Comparison of ENCODE assay signal across 8 cellular contexts in genomic region chr4:40976343-40976742, GRCh38.
A peak's percentile ranks its signal among the peaks of the same experiment; 100 is the strongest.
DNase-seq lines count a peak whose midpoint lies in the region; ATAC-seq and TF ChIP-seq lines count a peak whose summit lies in the region.

No MANE protein-coding gene starts in this region.

- H4K91ac ChIP-seq in H9 (ENCODE audit: insufficient read length, low read depth, low read length): no peak overlapping the region

- no peak overlapping the region for H3K56ac ChIP-seq in H9 (ENCODE audit: insufficient read length, low read depth, low read length)

- no peak overlapping the region for H3K18ac ChIP-seq in H9 (ENCODE audit: insufficient read length, low read depth, low read length)

- H3K9me3 Mint-ChIP-seq in H9: no peaks in the 10 kb centered on the region

- H4K20me1 ChIP-seq in H9 (ENCODE audit: control insufficient read depth, insufficient read depth, insufficient read length): no peaks in the 10 kb centered on the region

- no peak overlapping the region for H4K8ac ChIP-seq in H9 (replicated peaks; ENCODE audit: insufficient read length, low read depth, low read length)

- no peak overlapping the region for H2BK20ac ChIP-seq in H9 (ENCODE audit: low read depth, low read length, poor library complexity, severe bottlenecking)

- H3K27ac Mint-ChIP-seq in H9: no peak overlapping the region

- H3K79me1 ChIP-seq in H9 (ENCODE audit: insufficient read depth, low read depth, low read length, poor library complexity, severe bottlenecking): no peaks in the 10 kb centered on the region

- H2BK15ac ChIP-seq in H9 (ENCODE audit: low read depth, low read length): no peak overlapping the region

- H3K4me1 ChIP-seq in H9 (ENCODE audit: insufficient read depth, low read length): no peaks in the 10 kb centered on the region

- H3K27ac ChIP-seq in H9 (ENCODE audit: insufficient read length, low read depth, low read length): no peak overlapping the region

- H2AFZ ChIP-seq in H9 (ENCODE audit: low read length): no peak overlapping the region

- no peaks in the 10 kb centered on the region for H3K4me1 Mint-ChIP-seq in H9

- no peaks in the 10 kb centered on the region for H3K79me2 ChIP-seq in H9 (ENCODE audit: insufficient read depth, low read length)

- no peak overlapping the region for H3K14ac ChIP-seq in H9 (ENCODE audit: insufficient read depth, low read length)

- H2AK5ac ChIP-seq in H9 (ENCODE audit: insufficient read length, low read length): no peak overlapping the region

- no peak overlapping the region for H3T11ph ChIP-seq in H9 (ENCODE audit: low read length)

- no peak overlapping the region for H2BK120ac ChIP-seq in H9 (ENCODE audit: low read depth, low read length, poor library complexity, severe bottlenecking)

- H3K27me3 ChIP-seq in H9 (ENCODE audit: insufficient read depth, low read length): no peaks in the 10 kb centered on the region

- H3K4ac ChIP-seq in H9 (ENCODE audit: low read depth, low read length): no peak overlapping the region

- no peak overlapping the region for H2BK5ac ChIP-seq in H9 (ENCODE audit: insufficient read length, low read length)

- no peak overlapping the region for H2BK12ac ChIP-seq in H9 (ENCODE audit: insufficient read length, low read depth, low read length)

- H3K9ac ChIP-seq in H9 (ENCODE audit: extremely low read depth, insufficient read length, low read length): no peak overlapping the region

- H3K23me2 ChIP-seq in H9 (ENCODE audit: insufficient read length, low read depth, low read length, poor library complexity, severe bottlenecking): no peaks in the 10 kb centered on the region

- H3K4me3 Mint-ChIP-seq in H9: no peak overlapping the region

- DNase-seq in DMS 273 (lab: John Stamatoyannopoulos, UW; ENCODE audit: unreplicated experiment) (peak; percentile 71), H9 (no peak), NCI-H526 (lab: John Stamatoyannopoulos, UW) (peak; percentile 50 to 83), cerebellar cortex (ENCODE audit: low spot score) (peak; percentile 44), lung microvascular endothelial cell (ENCODE audit: low read depth in 2 of 2) (peak; percentile 70 to 77)
- DNase-seq in stimulated activated CD4-positive, alpha-beta T cell treated with anti-CD3 and anti-CD28 coated beads, Interleukin-4, amount 100 ng/mL, for 24 hours: no peak

- H4K5ac ChIP-seq in H9 (ENCODE audit: insufficient read length, low read depth, low read length): no peak overlapping the region

- no peak overlapping the region for H3K4me2 ChIP-seq in H9 (ENCODE audit: insufficient read depth, insufficient read length, low read length)

- no peaks in the 10 kb centered on the region for H3K27me3 Mint-ChIP-seq in H9 (ENCODE audit: low read depth)

- H3K23ac ChIP-seq in H9 (ENCODE audit: insufficient read length, low read depth, low read length): no peak overlapping the region

- no peaks in the 10 kb centered on the region for H3K9me3 ChIP-seq in H9 (ENCODE audit: control insufficient read depth, low read depth, low read length)

- ATAC-seq in GM21367 (IDR thresholded peaks at IDR 0.05; ENCODE audit: unreplicated experiment): no peak
- no peak for ATAC-seq in GM21515 (IDR thresholded peaks at IDR 0.05; ENCODE audit: unreplicated experiment)

- H3K36me3 Mint-ChIP-seq in H9 (ENCODE audit: insufficient read depth in 1 of 3, low read depth in 3 of 3): no peaks in the 10 kb centered on the region

- peak; percentile 84 for TF ChIP-seq CTCF in H9 (conservative IDR thresholded peaks at IDR 0.05)

Comparison
In these comparisons a context has a peak if more than half of its experiments do, and no peak if none do; other contexts are left out.
1. DNase-seq: peak in DMS 273 (single experiment), NCI-H526 (2 of 2), cerebellar cortex (single experiment) and lung microvascular endothelial cell (2 of 2); none in H9 (single experiment) and stimulated activated CD4-positive, alpha-beta T cell treated with anti-CD3 and anti-CD28 coated beads, Interleukin-4, amount 100 ng/mL, for 24 hours (single experiment).